8 cellular contexts compared by ENCODE assay signal in the genomic region with DNA sequence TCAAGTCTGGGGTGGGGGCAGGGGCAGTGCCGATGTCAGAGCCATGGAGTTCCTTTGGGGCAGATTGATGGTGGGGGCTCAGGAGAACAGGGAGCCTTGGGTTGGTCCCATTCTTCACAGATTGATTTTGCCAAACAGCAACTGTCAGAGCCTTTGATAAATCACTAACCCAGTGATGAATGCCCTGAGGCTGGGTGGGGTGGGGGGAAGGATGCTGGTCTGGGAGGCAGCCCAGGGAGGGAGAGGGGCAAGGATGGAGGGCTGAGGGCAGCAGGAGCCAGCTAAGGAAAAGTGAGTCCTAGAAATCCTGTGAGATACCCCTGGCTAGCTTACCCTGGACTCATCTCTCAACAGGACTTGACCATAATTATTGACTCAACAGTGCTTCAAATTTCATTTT.
"Had no signal": no experiment of that assay in that cellular context is flagged by ENCODE, and none has a peak within 500 bp of the region (broad histone marks: within the 10 kb centered on the region; RNA-seq: fewer than 3 reads in every experiment).

No MANE protein-coding gene starts in this region.

- DNase-seq: GM23248, GOT3, H9, HCEC 1CT, HFFc6 had no signal

- ATAC-seq: GM23338, HCT116 had no signal

- H3K4me2 ChIP-seq: GM23338 had no signal

- H3K4me3 ChIP-seq: GM23248, GM23338, HAP-1 had no signal

- H3K27ac ChIP-seq: GM23248 had no signal

- H3K4me1 ChIP-seq: HAP-1 had no signal

- H2AFZ ChIP-seq: GM23248, GM23338 had no signal

- H3K9me3 ChIP-seq: HAP-1 had no signal

- H3K36me3 ChIP-seq: HAP-1 had no signal

- H3K9ac ChIP-seq: GM23248 had no signal
